ENCODE assay signal across 25 cellular contexts in the genomic region with DNA sequence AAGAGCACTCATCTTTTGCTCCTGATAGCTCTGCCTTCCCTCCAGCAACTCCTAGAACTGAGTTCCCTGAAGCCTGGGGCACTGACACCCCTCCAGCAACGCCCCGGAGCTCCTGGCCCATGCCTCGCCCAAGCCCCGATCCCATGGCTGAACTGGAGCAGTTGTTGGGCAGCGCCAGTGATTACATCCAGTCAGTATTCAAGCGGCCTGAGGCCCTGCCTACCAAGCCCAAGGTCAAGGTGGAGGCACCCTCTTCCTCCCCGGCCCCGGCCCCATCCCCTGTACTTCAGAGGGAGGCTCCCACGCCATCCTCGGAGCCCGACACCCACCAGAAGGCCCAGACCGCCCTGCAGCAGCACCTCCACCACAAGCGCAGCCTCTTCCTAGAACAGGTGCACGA.
DNase-seq lines count a peak whose midpoint lies in the region; ATAC-seq and TF ChIP-seq lines count a peak whose summit lies in the region.
"Had no signal": no experiment of that assay in that cellular context is flagged by ENCODE, and none has a peak within 500 bp of the region (broad histone marks: within the 10 kb centered on the region; RNA-seq: fewer than 3 reads in every experiment).

No MANE protein-coding gene starts in this region.

- CTCF ChIA-PET in Calu3 (lab: Charles Lee) = no interaction called here
- CTCF ChIA-PET in activated B cell treated with CpG ODN at 0.5 μM for 24 hours (lab: Charles Lee) = no interaction called here

- no peak overlapping the region for H4K8ac ChIP-seq in neuronal stem cell (ENCODE audit: low read depth, low read length)

- peak overlapping the region; percentile 47 for H3K9ac ChIP-seq in neuronal stem cell (ENCODE audit: low read depth, low read length, poor library complexity)
- H3K9ac ChIP-seq: BLaER1 treated with 17β-estradiol and CSF1 and Interleukin-3, amounts not matched to agents 10 nM and 100 nM had no signal

- ATAC-seq in activated B cell treated with CpG ODN at 0.5 μM for 24 hours (ENCODE audit: low read depth) = no peak
- ATAC-seq: A549, GM23338, K562 had no signal

- peaks cover 3 to 66% of the 10 kb centered on the region in 2 donors for H3K36me3 ChIP-seq in neuronal stem cell (replicated peaks in 1 of 2; ENCODE audit: control insufficient read depth in 2 of 2, insufficient read depth in 2 of 2, low read length in 2 of 2)

- no CpG with 5 or more reads among the region's 14 CpGs for WGBS in neuronal stem cell (ENCODE audit: extremely low coverage in 2 of 2, insufficient read length in 2 of 2, insufficient replicate concordance in 1 of 2), 2 donors

- peaks cover 32% of the 10 kb centered on the region for H3K4me1 Mint-ChIP-seq in activated T-cell treated with anti-CD3 and anti-CD28 coated beads, Interleukin-2, amount 50 U/mL, for 24 hours (ENCODE audit: low read depth)
- H3K4me1 Mint-ChIP-seq in Calu3 (ENCODE audit: low read depth, unreplicated experiment) = no peaks in the 10 kb centered on the region
- peaks cover 29% of the 10 kb centered on the region for H3K4me1 Mint-ChIP-seq in activated B cell treated with CpG ODN at 0.5 μM for 24 hours

- H2BK12ac ChIP-seq in neuronal stem cell (ENCODE audit: low read length) = no peak overlapping the region

- H4K91ac ChIP-seq in neuronal stem cell (ENCODE audit: low read depth, low read length, poor library complexity) = no peak overlapping the region

- H3K14ac ChIP-seq in neuronal stem cell (ENCODE audit: low read length) = no peak overlapping the region

- no peak overlapping the region for H3K23ac ChIP-seq in neuronal stem cell (ENCODE audit: low read depth, low read length, poor library complexity)

- H2AFZ ChIP-seq in neuronal stem cell (ENCODE audit: low read length) = no peak overlapping the region
- H2AFZ ChIP-seq: GM23338 had no signal

- no peak overlapping the region for H2BK120ac ChIP-seq in neuronal stem cell (ENCODE audit: low read depth, low read length)

- no peak overlapping the region for H2BK5ac ChIP-seq in neuronal stem cell (ENCODE audit: low read length)

- H3K4me2 ChIP-seq in neuronal stem cell (ENCODE audit: insufficient read depth, low read length, poor library complexity, severe bottlenecking) = no peak overlapping the region
- H3K4me2 ChIP-seq: A549; BLaER1 treated with 17β-estradiol and CSF1 and Interleukin-3, amounts not matched to agents 10 nM and 100 nM; GM23338 had no signal

- H3K27me3 Mint-ChIP-seq in activated T-cell treated with anti-CD3 and anti-CD28 coated beads, Interleukin-2, amount 50 U/mL, for 24 hours = no peaks in the 10 kb centered on the region
- H3K27me3 Mint-ChIP-seq in Calu3 (ENCODE audit: unreplicated experiment) (no peaks in the 10 kb centered on the region), activated B cell treated with CpG ODN at 0.5 μM for 24 hours (no peaks in the 10 kb centered on the region)
- H3K27me3 Mint-ChIP-seq: CD4-positive, alpha-beta T cell had no signal

- no peak overlapping the region for H2BK15ac ChIP-seq in neuronal stem cell (ENCODE audit: low read length)

- DNase-seq in activated T-cell treated with anti-CD3 and anti-CD28 coated beads, Interleukin-2, amount 50 U/mL, for 24 hours = no peak
- DNase-seq in activated T-cell treated with anti-CD3 and anti-CD28 coated beads, Interleukin-2, amount 50 U/mL, for 48 hours = no peak
- DNase-seq in Calu3 (no peak), activated B cell treated with CpG ODN at 0.5 μM for 24 hours (no peak), neuronal stem cell (ENCODE audit: low spot score) (no peak), hypothalamus (lab: John Stamatoyannopoulos, UW) (no peak), HUDEP-2 (lab: John Stamatoyannopoulos, UW; ENCODE audit: unreplicated experiment in 76 of 76) (no peak)
- DNase-seq: AML-193; CD4-positive, alpha-beta T cell; H9; Kasumi-1; NCI-H1092 treated with DMSO at 0.1 percent for 48 hours; NCI-H1436; NCI-H187; NCI-H2081 treated with DMSO at 0.1 percent for 48 hours; NCI-H2171; NCI-H226; NCI-H510A; NCI-H69; Right ventricle myocardium superior; RPMI8226 had no signal

- peaks cover 3% of the 10 kb centered on the region for H3K79me1 ChIP-seq in neuronal stem cell (ENCODE audit: low read depth, low read length)

- peaks cover 0 to 2% of the 10 kb centered on the region in 2 donors for H3K9me3 ChIP-seq in neuronal stem cell (replicated peaks in 1 of 2; ENCODE audit: control insufficient read depth in 2 of 2, insufficient read depth in 1 of 2, low read depth in 1 of 2, low read length in 2 of 2)
- H3K9me3 ChIP-seq: A549; BLaER1 treated with 17β-estradiol and CSF1 and Interleukin-3, amounts not matched to agents 10 nM and 100 nM had no signal

- no peak overlapping the region for H3K4me3 Mint-ChIP-seq in activated T-cell treated with anti-CD3 and anti-CD28 coated beads, Interleukin-2, amount 50 U/mL, for 24 hours
- H3K4me3 Mint-ChIP-seq in Calu3 (ENCODE audit: low read depth, unreplicated experiment) (no peak overlapping the region), activated B cell treated with CpG ODN at 0.5 μM for 24 hours (no peak overlapping the region)
- H3K4me3 Mint-ChIP-seq: CD4-positive, alpha-beta T cell; GM23338; H9 had no signal

- H3K4me3 ChIP-seq in neuronal stem cell (ENCODE audit: low read length in 2 of 2) = no peak overlapping the region
- H3K4me3 ChIP-seq: A549; BLaER1 treated with 17β-estradiol and CSF1 and Interleukin-3, amounts not matched to agents 10 nM and 100 nM; GM23338; K562 had no signal

- TSS peak; percentile 33 for BruUV-seq in Calu3 (replicated peaks; lab: Mats Ljungman, UMichigan)

- intact Hi-C loops in Calu3 (cut with micrococcal nuclease; ENCODE audit: unreplicated experiment) (no loop called here), activated B cell treated with CpG ODN at 0.5 μM for 24 hours (cut with micrococcal nuclease) (no loop called here)

- peak overlapping the region; percentile 18 for H3K27ac Mint-ChIP-seq in activated T-cell treated with anti-CD3 and anti-CD28 coated beads, Interleukin-2, amount 50 U/mL, for 24 hours
- H3K27ac Mint-ChIP-seq in Calu3 (ENCODE audit: unreplicated experiment) = no peak overlapping the region
- H3K27ac Mint-ChIP-seq in activated B cell treated with CpG ODN at 0.5 μM for 24 hours = peak overlapping the region; percentile 12
- H3K27ac Mint-ChIP-seq: CD4-positive, alpha-beta T cell had no signal

- no peaks in the 10 kb centered on the region for H3K27me3 ChIP-seq in neuronal stem cell (ENCODE audit: control insufficient read depth in 3 of 3, insufficient read depth in 3 of 3, low read depth in 1 of 3, low read length in 3 of 3)
- H3K27me3 ChIP-seq: BLaER1 treated with 17β-estradiol and CSF1 and Interleukin-3, amounts not matched to agents 10 nM and 100 nM had no signal

- no peak overlapping the region for H3K4ac ChIP-seq in neuronal stem cell (ENCODE audit: low read length)

- no peak overlapping the region for H2AK5ac ChIP-seq in neuronal stem cell (ENCODE audit: low read depth, low read length)

- H3K36me3 Mint-ChIP-seq in activated T-cell treated with anti-CD3 and anti-CD28 coated beads, Interleukin-2, amount 50 U/mL, for 24 hours (ENCODE audit: low read depth) = peaks cover 53% of the 10 kb centered on the region
- peaks cover 20% of the 10 kb centered on the region for H3K36me3 Mint-ChIP-seq in Calu3 (ENCODE audit: insufficient read depth, unreplicated experiment)
- peaks cover 57% of the 10 kb centered on the region for H3K36me3 Mint-ChIP-seq in activated B cell treated with CpG ODN at 0.5 μM for 24 hours (ENCODE audit: low read depth)

- no peaks in the 10 kb centered on the region for H3K9me3 Mint-ChIP-seq in activated T-cell treated with anti-CD3 and anti-CD28 coated beads, Interleukin-2, amount 50 U/mL, for 24 hours
- H3K9me3 Mint-ChIP-seq in Calu3 (ENCODE audit: low read depth, unreplicated experiment) (no peaks in the 10 kb centered on the region), activated B cell treated with CpG ODN at 0.5 μM for 24 hours (no peaks in the 10 kb centered on the region)
- H3K9me3 Mint-ChIP-seq: CD4-positive, alpha-beta T cell; GM23338; H9 had no signal

- no peak for TF ChIP-seq CTCF in Calu3 (IDR thresholded peaks at IDR 0.05; ENCODE audit: unreplicated experiment)
- no peak for TF ChIP-seq CTCF in activated B cell treated with CpG ODN at 0.5 μM for 24 hours (IDR thresholded peaks at IDR 0.05)

- POLR2A ChIA-PET in activated B cell treated with CpG ODN at 0.5 μM for 24 hours (lab: Charles Lee) = no interaction called here

- H3K4me1 ChIP-seq in neuronal stem cell (ENCODE audit: control insufficient read depth in 2 of 2, insufficient read depth in 1 of 2, low read depth in 1 of 2, low read length in 2 of 2) = peaks cover 0 to 2% of the 10 kb centered on the region in 2 donors
- H3K4me1 ChIP-seq: A549 had no signal

- H3K27ac ChIP-seq in neuronal stem cell (replicated peaks; ENCODE audit: low read length) = no peak overlapping the region
- H3K27ac ChIP-seq: A549; BLaER1 treated with 17β-estradiol and CSF1 and Interleukin-3, amounts not matched to agents 10 nM and 100 nM had no signal

- no peak overlapping the region for H3K18ac ChIP-seq in neuronal stem cell (ENCODE audit: low read length)
